Comparison of ENCODE assay signal across 16 cellular contexts in the genomic region with DNA sequence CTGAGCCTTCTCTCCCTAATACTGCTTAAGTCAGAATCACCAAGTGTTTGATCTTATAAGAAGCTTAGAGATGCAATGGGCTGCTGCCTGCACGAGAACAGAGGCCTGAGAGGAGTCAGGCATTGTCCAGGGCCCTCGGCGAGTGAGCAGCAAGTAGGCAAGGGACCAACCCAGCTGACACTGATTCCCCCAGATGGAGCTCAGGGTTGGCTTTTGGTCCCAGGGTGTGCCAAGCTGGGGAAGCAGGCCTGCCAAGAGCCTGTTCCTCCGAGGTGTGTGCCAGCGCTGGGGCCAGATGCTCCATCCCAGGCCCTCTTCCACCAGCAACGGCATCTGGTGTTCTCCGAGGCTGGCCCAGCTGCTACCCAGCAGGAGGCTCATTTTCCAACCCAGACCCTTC.
DNase-seq lines count a peak whose midpoint lies in the region; ATAC-seq lines count a peak whose summit lies in the region.
"Had no signal": no experiment of that assay in that cellular context is flagged by ENCODE, and none has a peak within 500 bp of the region (broad histone marks: within the 10 kb centered on the region; RNA-seq: fewer than 3 reads in every experiment).

No MANE protein-coding gene starts in this region.

- ATAC-seq in HG02763 (IDR thresholded peaks at IDR 0.05; ENCODE audit: unreplicated experiment), result no peak
- no peak for ATAC-seq in GM18858 (IDR thresholded peaks at IDR 0.05; ENCODE audit: unreplicated experiment)
- ATAC-seq: HCT116, lower lobe of right lung had no signal

- DNase-seq in C1 segment of cervical spinal cord (lab: John Stamatoyannopoulos, UW) (peak in 11 of 14 donors; percentile 16 to 54 (median 51)), NCI-H446 (lab: John Stamatoyannopoulos, UW) (peak; percentile 70 to 92), globus pallidus (ENCODE audit: low spot score) (peak; percentile 81), midbrain (lab: John Stamatoyannopoulos, UW) (peak; percentile 43), GM03348 (ENCODE audit: low spot score) (no peak), posterior vena cava (ENCODE audit: low spot score) (no peak)
- DNase-seq: activated effector memory CD4-positive, alpha-beta T cell treated with anti-CD3 and anti-CD28 coated beads, Interleukin-2, amount 50 U/mL, for 16 hours; DMS79; immature natural killer cell; lower lobe of right lung; NCI-H1930; NCI-H510A treated with DMSO at 0.1 percent for 48 hours; T-helper 1 cell had no signal

- intact Hi-C loops in posterior vena cava (cut with DNase I), result no loop called here

Comparison
In these comparisons a context has a peak if more than half of its experiments do, and no peak if none do; other contexts are left out.
1. DNase-seq: peak in C1 segment of cervical spinal cord (11 of 14), NCI-H446 (2 of 2), globus pallidus (single experiment) and midbrain (single experiment); none in GM03348 (single experiment) and posterior vena cava (single experiment).